Comparison of ENCODE assay signal across 9 cellular contexts in genomic region chr17:53649201-53649600, GRCh38.
"Had no signal": no experiment of that assay in that cellular context is flagged by ENCODE, and none has a peak within 500 bp of the region (broad histone marks: within the 10 kb centered on the region; RNA-seq: fewer than 3 reads in every experiment).

No MANE protein-coding gene starts in this region.

- H3K27ac ChIP-seq: GM23248 had no signal

- DNase-seq: GM23248, GOT3, H7, H9, HCEC 1CT, HFFc6 had no signal

- H3K4me3 ChIP-seq: GM23248, GM23338, HAP-1 had no signal

- ATAC-seq: GM23338, HCT116 had no signal

- H3K36me3 ChIP-seq: HAP-1 had no signal

- H3K9me3 ChIP-seq: HAP-1 had no signal
